27 cellular contexts compared by ENCODE assay signal in the genomic region with DNA sequence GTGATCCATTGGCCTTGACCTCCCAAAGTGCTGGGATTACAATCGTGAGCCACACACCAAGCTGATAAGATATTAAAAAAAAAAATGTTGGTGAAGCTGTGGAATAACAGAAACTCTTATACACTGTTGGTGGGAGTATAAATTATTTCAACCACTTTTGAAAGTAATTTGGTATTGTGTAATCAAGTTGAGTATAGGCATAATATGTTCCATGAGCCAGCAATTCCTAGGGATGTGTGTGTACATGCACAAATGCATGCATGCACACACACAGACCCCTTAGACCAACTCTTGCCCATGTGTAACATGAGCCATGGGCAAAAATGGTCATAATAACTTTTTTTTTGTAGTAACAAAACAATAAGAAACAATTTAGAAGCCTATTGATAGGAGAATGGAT.
"Had no signal": no experiment of that assay in that cellular context is flagged by ENCODE, and none has a peak within 500 bp of the region (broad histone marks: within the 10 kb centered on the region; RNA-seq: fewer than 3 reads in every experiment).

No MANE protein-coding gene starts in this region.

- H3K4me1 ChIP-seq: stomach, transverse colon, upper lobe of left lung, upper lobe of right lung, uterus had no signal

- H3K4me3 ChIP-seq: stomach, suprapubic skin, testis, thoracic aorta, thyroid gland, tibial artery, tibial nerve, transverse colon, upper lobe of left lung, upper lobe of right lung, uterus, vagina had no signal

- H3K36me3 ChIP-seq: stomach, suprapubic skin, thoracic aorta, thyroid gland, tibial artery, tibial nerve, transverse colon, upper lobe of left lung, upper lobe of right lung, uterus, vagina had no signal

- H3K9me3 ChIP-seq: stomach, suprapubic skin, testis, thoracic aorta, thyroid gland, tibial artery, tibial nerve, transverse colon, upper lobe of left lung, upper lobe of right lung, uterus, vagina had no signal

- ATAC-seq: stimulated activated effector memory CD8-positive, alpha-beta T cell treated with anti-CD3 and anti-CD28 coated beads, Interleukin-12 subunit alpha, Interleukin-12 subunit beta, amount 100 ng/mL, for 72 hours; stimulated activated memory B cell treated with anti-CD40 and anti-IgM and Interleukin-4, amounts not matched to agents 10 μg/mL and 1 μg/mL and 100 μg/mL, for 72 hours; stimulated activated naive B cell treated with anti-CD40 and anti-IgM and Interleukin-4, amounts not matched to agents 10 μg/mL and 1 μg/mL and 100 μg/mL, for 72 hours; stimulated activated naive CD8-positive, alpha-beta T cell treated with anti-CD3 and anti-CD28 coated beads, Interleukin-15, amount 100 ng/mL, for 72 hours; stimulated activated naive CD8-positive, alpha-beta T cell treated with anti-CD3 and anti-CD28 coated beads, Interleukin-15, Interleukin-2, amounts not matched to agents 100 U/mL and 50 U/mL, for 24 hours; upper lobe of right lung had no signal

- FAIRE-seq: urothelium cell line had no signal

- H3K27ac ChIP-seq: stomach, suprapubic skin, testis, thoracic aorta, thyroid gland, tibial artery, tibial nerve, transverse colon, upper lobe of left lung, upper lobe of right lung, uterus, vagina had no signal

- H3K27me3 ChIP-seq: stomach, suprapubic skin, testis, thyroid gland, tibial artery, tibial nerve, transverse colon, upper lobe of left lung, upper lobe of right lung, uterus, vagina had no signal

- DNase-seq: stimulated activated CD4-positive, alpha-beta T cell treated with anti-CD3 and anti-CD28 coated beads, Interleukin-2, amount 100 ng/mL, for 48 hours; stimulated activated CD4-positive, alpha-beta T cell treated with anti-CD3 and anti-CD28 coated beads, Interleukin-4, amount 100 ng/mL, for 1 hour; stimulated activated CD4-positive, alpha-beta T cell treated with anti-CD3 and anti-CD28 coated beads, Interleukin-4, amount 100 ng/mL, for 24 hours; stimulated activated CD4-positive, alpha-beta T cell treated with anti-CD3 and anti-CD28 coated beads, Interleukin-4, amount 100 ng/mL, for 4 hours; stimulated activated CD8-positive, alpha-beta memory T cell treated with anti-CD3 and anti-CD28 coated beads, Interleukin-4, amount 100 ng/mL, for 48 hours; stimulated activated naive B cell treated with anti-CD40 and anti-IgM and Interleukin-4, amounts not matched to agents 10 μg/mL and 1 μg/mL and 100 μg/mL, for 72 hours; stimulated activated naive CD4-positive, alpha-beta T cell; stimulated activated naive CD4-positive, alpha-beta T cell treated with Interleukin-2 at 50 U/mL for 16 hours; stimulated activated naive CD8-positive, alpha-beta T cell treated with anti-CD3 and anti-CD28 coated beads, Interleukin-15, amount 100 ng/mL, for 72 hours; stimulated activated naive CD8-positive, alpha-beta T cell treated with anti-CD3 and anti-CD28 coated beads, Interleukin-15, Interleukin-2, amounts not matched to agents 100 U/mL and 50 U/mL, for 24 hours; stomach; substantia nigra; testis; thyroid gland; tibial artery; transverse colon; trophoblast cell; upper lobe of left lung; upper lobe of right lung; uterus had no signal
